ENCODE assay signal across 9 cellular contexts in genomic region chr7:131104611-131105293, GRCh38.
A peak's percentile ranks its signal among the peaks of the same experiment; 100 is the strongest.
DNase-seq lines count a peak whose midpoint lies in the region; ATAC-seq and TF ChIP-seq lines count a peak whose summit lies in the region.
"Had no signal": no experiment of that assay in that cellular context is flagged by ENCODE, and none has a peak within 500 bp of the region (broad histone marks: within the 10 kb centered on the region; RNA-seq: fewer than 3 reads in every experiment).

No MANE protein-coding gene starts in this region.

- TF ChIP-seq CTCF in H9 (conservative IDR thresholded peaks at IDR 0.05), result no peak

- POLR2A ChIA-PET in activated CD8-positive, alpha-beta T cell treated with anti-CD3 and anti-CD28 coated beads, Interleukin-2, amount 10 ng/mL, durations not matched to agents 7 days and 5 days (lab: Charles Lee), result interaction anchor here (1.0 to 3.0 kb wide), 3 partner anchors 15 to 127 kb away, joined by 3 to 14 read pairs (median 4); no protein-coding TSS in a partner anchor

- no peak overlapping the region for H2BK120ac ChIP-seq in H9 (ENCODE audit: low read depth, low read length, poor library complexity, severe bottlenecking)

- no CpG with 5 or more reads among the region's 12 CpGs for WGBS in H9 (ENCODE audit: extremely low coverage, insufficient read length, low lambda C conversion rate)
- whole genome bisulfite sequencing in right cardiac atrium, result 57% methylated on average over 12 of the region's 12 CpGs

- no peaks in the 10 kb centered on the region for H3K9me3 Mint-ChIP-seq in H9
- no peaks in the 10 kb centered on the region for H3K9me3 Mint-ChIP-seq in activated CD8-positive, alpha-beta T cell treated with anti-CD3 and anti-CD28 coated beads, Interleukin-2, amount 10 ng/mL, durations not matched to agents 7 days and 5 days (ENCODE audit: insufficient read depth)
- no peaks in the 10 kb centered on the region for H3K9me3 Mint-ChIP-seq in stimulated activated effector memory CD8-positive, alpha-beta T cell treated with anti-CD3 and anti-CD28 coated beads, Interleukin-12 subunit alpha, Interleukin-12 subunit beta, amount 100 ng/mL, for 72 hours

- no peak overlapping the region for H3K18ac ChIP-seq in H9 (ENCODE audit: insufficient read length, low read depth, low read length)

- no peaks in the 10 kb centered on the region for H3K9me3 ChIP-seq in H9 (ENCODE audit: control insufficient read depth, low read depth, low read length)
- no peaks in the 10 kb centered on the region for H3K9me3 ChIP-seq in right cardiac atrium (ENCODE audit: control insufficient read depth, low read length)

- H2BK12ac ChIP-seq in H9 (ENCODE audit: insufficient read length, low read depth, low read length), result no peak overlapping the region

- H3K27me3 ChIP-seq in H9 (ENCODE audit: insufficient read depth, low read length), result no peaks in the 10 kb centered on the region; the same call in 1 of the 2 replicates
- H3K27me3 ChIP-seq in right cardiac atrium (ENCODE audit: control insufficient read depth, insufficient read depth), result no peaks in the 10 kb centered on the region

- H3T11ph ChIP-seq in H9 (ENCODE audit: low read length), result no peak overlapping the region

- peak overlapping the region; percentile 83 to 90 for H3K4me3 Mint-ChIP-seq in H9
- peak overlapping the region; percentile 77 for H3K4me3 Mint-ChIP-seq in activated CD8-positive, alpha-beta T cell treated with anti-CD3 and anti-CD28 coated beads, Interleukin-2, amount 10 ng/mL, durations not matched to agents 7 days and 5 days
- peak overlapping the region; percentile 98 for H3K4me3 Mint-ChIP-seq in stimulated activated effector memory CD8-positive, alpha-beta T cell treated with anti-CD3 and anti-CD28 coated beads, Interleukin-12 subunit alpha, Interleukin-12 subunit beta, amount 100 ng/mL, for 72 hours

- H3K56ac ChIP-seq in H9 (ENCODE audit: insufficient read length, low read depth, low read length), result no peak overlapping the region

- peaks cover 0 to 6% (median 0%) of the 10 kb centered on the region in 3 experiments; a peak in 2 of 7 replicates for H3K36me3 Mint-ChIP-seq in H9 (ENCODE audit: insufficient read depth in 1 of 3, low read depth in 3 of 3)
- peaks cover 18% of the 10 kb centered on the region for H3K36me3 Mint-ChIP-seq in activated CD8-positive, alpha-beta T cell treated with anti-CD3 and anti-CD28 coated beads, Interleukin-2, amount 10 ng/mL, durations not matched to agents 7 days and 5 days (ENCODE audit: low read depth)
- H3K36me3 Mint-ChIP-seq in stimulated activated effector memory CD8-positive, alpha-beta T cell treated with anti-CD3 and anti-CD28 coated beads, Interleukin-12 subunit alpha, Interleukin-12 subunit beta, amount 100 ng/mL, for 72 hours, result peaks cover 100% of the 10 kb centered on the region

- no peaks in the 10 kb centered on the region for H4K20me1 ChIP-seq in H9 (ENCODE audit: control insufficient read depth, insufficient read depth, insufficient read length)

- H3K23me2 ChIP-seq in H9 (ENCODE audit: insufficient read length, low read depth, low read length, poor library complexity, severe bottlenecking), result peaks cover 32% of the 10 kb centered on the region

- no peak overlapping the region for H2BK15ac ChIP-seq in H9 (ENCODE audit: low read depth, low read length)

- DNase-seq in H9 (no peak), right cardiac atrium (no peak), DMS153 treated with DMSO at 0.1 percent for 48 hours (lab: John Stamatoyannopoulos, UW; ENCODE audit: unreplicated experiment) (no peak), hepatic stellate cell (ENCODE audit: low spot score) (no peak)
- no peak for DNase-seq in activated CD8-positive, alpha-beta T cell treated with anti-CD3 and anti-CD28 coated beads, Interleukin-2, amount 10 ng/mL, durations not matched to agents 7 days and 5 days
- no peak for DNase-seq in stimulated activated effector memory CD8-positive, alpha-beta T cell treated with anti-CD3 and anti-CD28 coated beads, Interleukin-12 subunit alpha, Interleukin-12 subunit beta, amount 100 ng/mL, for 72 hours (ENCODE audit: low spot score in 2 of 2)
- DNase-seq: SIG-M5 had no signal

- peaks cover 34% of the 10 kb centered on the region for H3K27me3 Mint-ChIP-seq in H9 (ENCODE audit: low read depth)
- no peaks in the 10 kb centered on the region for H3K27me3 Mint-ChIP-seq in activated CD8-positive, alpha-beta T cell treated with anti-CD3 and anti-CD28 coated beads, Interleukin-2, amount 10 ng/mL, durations not matched to agents 7 days and 5 days (ENCODE audit: low read depth)

- H2BK5ac ChIP-seq in H9 (ENCODE audit: insufficient read length, low read length), result no peak overlapping the region

- H4K8ac ChIP-seq in H9 (replicated peaks; ENCODE audit: insufficient read length, low read depth, low read length), result no peak overlapping the region

- no peak overlapping the region for H2AK5ac ChIP-seq in H9 (ENCODE audit: insufficient read length, low read length)

- intact Hi-C loops in right cardiac atrium (cut with DNase I), result loop anchor here in 3 of 4 donors (5.0 to 10.0 kb wide), 4 partner anchors 32 to 320 kb away; partner anchors contain the start of gene MKLN1 (in 2 of the 3)

- no peak overlapping the region for H3K27ac Mint-ChIP-seq in H9
- H3K27ac Mint-ChIP-seq in activated CD8-positive, alpha-beta T cell treated with anti-CD3 and anti-CD28 coated beads, Interleukin-2, amount 10 ng/mL, durations not matched to agents 7 days and 5 days, result peak overlapping the region; percentile 79
- peak overlapping the region; percentile 100 for H3K27ac Mint-ChIP-seq in stimulated activated effector memory CD8-positive, alpha-beta T cell treated with anti-CD3 and anti-CD28 coated beads, Interleukin-12 subunit alpha, Interleukin-12 subunit beta, amount 100 ng/mL, for 72 hours

- no peak overlapping the region for H3K23ac ChIP-seq in H9 (ENCODE audit: insufficient read length, low read depth, low read length)

- H3K79me1 ChIP-seq in H9 (ENCODE audit: insufficient read depth, low read depth, low read length, poor library complexity, severe bottlenecking), result no peaks in the 10 kb centered on the region

- no peak overlapping the region for H3K4ac ChIP-seq in H9 (ENCODE audit: low read depth, low read length)

- no peak overlapping the region for H3K14ac ChIP-seq in H9 (ENCODE audit: insufficient read depth, low read length)

- peaks cover 3% of the 10 kb centered on the region; the same call in 1 of the 2 replicates for H3K4me1 ChIP-seq in H9 (ENCODE audit: insufficient read depth, low read length)
- peaks cover 3% of the 10 kb centered on the region for H3K4me1 ChIP-seq in right cardiac atrium (ENCODE audit: control insufficient read depth, insufficient read depth, low read length)

- H3K9ac ChIP-seq in H9 (ENCODE audit: extremely low read depth, insufficient read length, low read length), result no peak overlapping the region

- peak overlapping the region; percentile 63 for H3K4me3 ChIP-seq in right cardiac atrium (ENCODE audit: low read length)

- H3K27ac ChIP-seq in H9 (ENCODE audit: insufficient read length, low read depth, low read length) (no peak overlapping the region), right cardiac atrium (ENCODE audit: low read length) (peak overlapping the region; percentile 6)

- peaks cover 27 to 32% of the 10 kb centered on the region in 2 experiments for H3K4me1 Mint-ChIP-seq in H9
- peaks cover 58% of the 10 kb centered on the region for H3K4me1 Mint-ChIP-seq in activated CD8-positive, alpha-beta T cell treated with anti-CD3 and anti-CD28 coated beads, Interleukin-2, amount 10 ng/mL, durations not matched to agents 7 days and 5 days (ENCODE audit: low read depth)
- H3K4me1 Mint-ChIP-seq in stimulated activated effector memory CD8-positive, alpha-beta T cell treated with anti-CD3 and anti-CD28 coated beads, Interleukin-12 subunit alpha, Interleukin-12 subunit beta, amount 100 ng/mL, for 72 hours, result peaks cover 73% of the 10 kb centered on the region

- H2BK20ac ChIP-seq in H9 (ENCODE audit: low read depth, low read length, poor library complexity, severe bottlenecking), result no peak overlapping the region

- H3K79me2 ChIP-seq in H9 (ENCODE audit: insufficient read depth, low read length), result peaks cover 2% of the 10 kb centered on the region; the same call in 1 of the 2 replicates

- CTCF ChIA-PET in activated CD8-positive, alpha-beta T cell treated with anti-CD3 and anti-CD28 coated beads, Interleukin-2, amount 10 ng/mL, durations not matched to agents 7 days and 5 days (lab: Charles Lee), result interaction anchor here (1.1 to 3.2 kb wide), 5 partner anchors 8 to 211 kb away, joined by 3 to 14 read pairs (median 4); no protein-coding TSS in a partner anchor

- peak overlapping the region; percentile 95 for H3K4me2 ChIP-seq in H9 (ENCODE audit: insufficient read depth, insufficient read length, low read length)

- no peak for ATAC-seq in activated CD8-positive, alpha-beta T cell treated with anti-CD3 and anti-CD28 coated beads, Interleukin-2, amount 10 ng/mL, durations not matched to agents 7 days and 5 days
- no peak for ATAC-seq in right cardiac atrium
- no peak for ATAC-seq in stimulated activated effector memory CD8-positive, alpha-beta T cell treated with anti-CD3 and anti-CD28 coated beads, Interleukin-12 subunit alpha, Interleukin-12 subunit beta, amount 100 ng/mL, for 72 hours
- ATAC-seq in HG02763 (IDR thresholded peaks at IDR 0.05; ENCODE audit: unreplicated experiment), result no peak
- ATAC-seq in GM21447 (IDR thresholded peaks at IDR 0.05; ENCODE audit: unreplicated experiment), result no peak

- no peak overlapping the region for H4K5ac ChIP-seq in H9 (ENCODE audit: insufficient read length, low read depth, low read length)

- H2AFZ ChIP-seq in H9 (ENCODE audit: low read length), result no peak overlapping the region

- no peak overlapping the region for H4K91ac ChIP-seq in H9 (ENCODE audit: insufficient read length, low read depth, low read length)

Comparison
In these comparisons a context has a peak if more than half of its experiments do, and no peak if none do; other contexts are left out.
1. H3K27ac Mint-ChIP-seq: peak in activated CD8-positive, alpha-beta T cell treated with anti-CD3 and anti-CD28 coated beads, Interleukin-2, amount 10 ng/mL, durations not matched to agents 7 days and 5 days (single experiment) and stimulated activated effector memory CD8-positive, alpha-beta T cell treated with anti-CD3 and anti-CD28 coated beads, Interleukin-12 subunit alpha, Interleukin-12 subunit beta, amount 100 ng/mL, for 72 hours (single experiment); none in H9 (0 of 3).
2. Peak in every context shown above with its lines, with median percentiles within 50 percentile points of each other: H3K4me3 Mint-ChIP-seq.